Comparison of ENCODE assay signal across 6 cellular contexts in genomic region chr4:8486643-8487042, GRCh38. TPM values are rescaled to one million over a fixed set of nuclear protein-coding genes. Genes with fewer than 3 reads are reported as not detected.
DNase-seq lines count a peak whose midpoint lies in the region; ATAC-seq, FAIRE-seq and TF ChIP-seq lines count a peak whose summit lies in the region.
"Not testable (repeated sequence)": the region's sequence is repeated elsewhere in the genome, so short reads cannot be mapped to it uniquely, and the experiment has no call there.

No MANE protein-coding gene starts in this region.

- not testable (repeated sequence) for H3K27me3 ChIP-seq in K562 (ENCODE audit: control insufficient read depth in 2 of 2, insufficient read depth in 2 of 2, low read length in 2 of 2)

- in situ Hi-C loops in K562 (cut with MboI), result not testable (repeated sequence)

- not testable (repeated sequence) for H3K4me3 Mint-ChIP-seq in natural killer cell treated with Interleukin-12 subunit alpha and Interleukin-12 subunit beta and Interleukin-15 and Interleukin-18, amount 100 ng/mL, for 72 hours

- not testable (repeated sequence) for H3K9ac ChIP-seq in K562 (ENCODE audit: insufficient read depth in 1 of 2, low read depth in 2 of 2, low read length in 2 of 2)

- H3K36me3 Mint-ChIP-seq in natural killer cell treated with Interleukin-12 subunit alpha and Interleukin-12 subunit beta and Interleukin-15 and Interleukin-18, amount 100 ng/mL, for 72 hours, result not testable (repeated sequence)

- TF ChIP-seq RAD21 in K562 (CRISPR knock-in tag; conservative IDR thresholded peaks at IDR 0.05 in 1 of 2, IDR thresholded peaks at IDR 0.05 in 1 of 2), result peak in 1 of 2 experiments; percentile 6; a peak in 1 of 4 replicates

- POLR2A ChIA-PET in K562 (lab: Yijun Ruan, JAX), result interaction anchor here (0.6 kb wide), 1 partner anchor 106 kb away, joined by 4 read pairs; the partner anchor contains the start of gene CPZ

- TF ChIP-seq CTCF in K562 (IDR thresholded peaks at IDR 0.05 in 2 of 3, conservative IDR thresholded peaks at IDR 0.05 in 1 of 3; ENCODE audit: insufficient read depth in 2 of 3, low read depth in 1 of 3, low read length in 3 of 3), result not testable (repeated sequence)

- H3K27me3 Mint-ChIP-seq in natural killer cell treated with Interleukin-12 subunit alpha and Interleukin-12 subunit beta and Interleukin-15 and Interleukin-18, amount 100 ng/mL, for 72 hours, result not testable (repeated sequence)

- ATAC-seq in K562; natural killer cell treated with Interleukin-12 subunit alpha and Interleukin-12 subunit beta and Interleukin-15 and Interleukin-18, amount 100 ng/mL, for 72 hours: not testable (repeated sequence)

- not testable (repeated sequence) for H3K4me1 ChIP-seq in K562 (replicated peaks in 1 of 2; ENCODE audit: control insufficient read depth in 2 of 2, insufficient read depth in 2 of 2, low read length in 2 of 2)

- intact Hi-C loops in K562 (cut with micrococcal nuclease), result not testable (repeated sequence)

- peak; percentile 25 to 78 for DNase-seq in NCI-H524 (lab: John Stamatoyannopoulos, UW)
- DNase-seq in NCI-H82 (lab: John Stamatoyannopoulos, UW), result peak; percentile 72
- DNase-seq in OCI-M1 (lab: John Stamatoyannopoulos, UW), result peak; percentile 7
- peak in 1 of 4 experiments; percentile 59 for DNase-seq in K562 (ENCODE audit: extremely low read depth in 1 of 4, low spot score in 3 of 4)
- DNase-seq in left kidney (ENCODE audit: low read depth, low spot score), result peak; percentile 71
- DNase-seq in natural killer cell treated with Interleukin-12 subunit alpha and Interleukin-12 subunit beta and Interleukin-15 and Interleukin-18, amount 100 ng/mL, for 72 hours (ENCODE audit: low spot score), result peak; percentile 3

- not testable (repeated sequence) for H3K36me3 ChIP-seq in K562 (ENCODE audit: control insufficient read depth, insufficient read depth, low read length)

- not testable (repeated sequence) for H3K4me2 ChIP-seq in K562 (ENCODE audit: insufficient read depth, low read length)

- not testable (repeated sequence) for FAIRE-seq in K562 (lab: Jason Lieb, UNC)

- not testable (repeated sequence) for H2AFZ ChIP-seq in K562 (ENCODE audit: low read depth, low read length)

- not testable (repeated sequence) for H3K4me1 Mint-ChIP-seq in natural killer cell treated with Interleukin-12 subunit alpha and Interleukin-12 subunit beta and Interleukin-15 and Interleukin-18, amount 100 ng/mL, for 72 hours (ENCODE audit: low read depth in 2 of 2)

- CTCF ChIA-PET in K562 (lab: Yijun Ruan, JAX; ENCODE audit: low intra/inter-chr PET ratio), result not testable (repeated sequence)

- not testable (repeated sequence) for H3K9me1 ChIP-seq in K562 (ENCODE audit: control insufficient read depth, insufficient read depth, low read length)

- not testable (repeated sequence) for H3K9me3 ChIP-seq in K562 (replicated peaks; ENCODE audit: control insufficient read depth, insufficient read depth, low read depth, low read length)

- 2% methylated on average over 5 of the region's 9 CpGs for WGBS in K562 (ENCODE audit: insufficient coverage, low coverage, missing lambda C conversion rate)

- not testable (repeated sequence) for H3K27ac ChIP-seq in K562 (ENCODE audit: extremely low read depth, low read depth, low read length)

- not testable (repeated sequence) for H3K79me2 ChIP-seq in K562 (ENCODE audit: control insufficient read depth, insufficient read depth, low read length)

- not testable (repeated sequence) for TF ChIP-seq EP300 in K562 (IDR thresholded peaks at IDR 0.05; ENCODE audit: low read length)

- not testable (repeated sequence) for H3K27ac Mint-ChIP-seq in natural killer cell treated with Interleukin-12 subunit alpha and Interleukin-12 subunit beta and Interleukin-15 and Interleukin-18, amount 100 ng/mL, for 72 hours

- H3K9me3 Mint-ChIP-seq in natural killer cell treated with Interleukin-12 subunit alpha and Interleukin-12 subunit beta and Interleukin-15 and Interleukin-18, amount 100 ng/mL, for 72 hours, result not testable (repeated sequence)

- H3K4me3 ChIP-seq in K562, result not testable (repeated sequence)

- TF ChIP-seq POLR2A in K562 (conservative IDR thresholded peaks at IDR 0.05), result not testable (repeated sequence)

- not testable (repeated sequence) for H4K20me1 ChIP-seq in K562 (replicated peaks; ENCODE audit: control insufficient read depth, insufficient read depth, low read length)

- not testable (repeated sequence) for BruUV-seq in K562 (replicated peaks; lab: Mats Ljungman, UMichigan)

TF ChIP-seq in K562, 482 proteins besides CTCF, POLR2A, EP300 and RAD21 (continues in another document):
- TF ChIP-seq VEZF1 (CRISPR knock-in tag; IDR thresholded peaks at IDR 0.05) (peak; percentile 28; the same call in 1 of the 2 replicates), ESRRA (IDR thresholded peaks at IDR 0.05; ENCODE audit: borderline replicate concordance, low read depth) (0 out of 2 replicates have a peak, but pooled peaks have one; percentile 34), NR2C1 (tag; IDR thresholded peaks at IDR 0.05) (0 out of 2 replicates have a peak, but pooled peaks have one; percentile 13), HDAC2 (IDR thresholded peaks at IDR 0.05) (peak; percentile 66; the same call in 1 of the 2 replicates), HDAC1 (IDR thresholded peaks at IDR 0.05) (peak in 1 of 2 experiments; percentile 67; a peak in 2 of 4 replicates), MAZ (CRISPR knock-in tag; conservative IDR thresholded peaks at IDR 0.05 in 1 of 2, IDR thresholded peaks at IDR 0.05 in 1 of 2) (0 out of 4 replicates have a peak, but pooled peaks of 1 of the 2 experiments have one; percentile 24), SMAD4 (CRISPR knock-in tag; conservative IDR thresholded peaks at IDR 0.05) (peak; percentile 46), ATF7 (IDR thresholded peaks at IDR 0.05) (peak; percentile 29; the same call in 1 of the 2 replicates), BRD9 (IDR thresholded peaks at IDR 0.05; ENCODE audit: low read depth, partially characterized antibody) (peak; percentile 35), FOXK2 (conservative IDR thresholded peaks at IDR 0.05 in 1 of 2, IDR thresholded peaks at IDR 0.05 in 1 of 2; ENCODE audit: low read depth in 2 of 2) (0 out of 4 replicates have a peak, but pooled peaks of 1 of the 2 experiments have one; percentile 3), ARID1B (IDR thresholded peaks at IDR 0.05) (peak; percentile 81)
- TF ChIP-seq NR2C1 (IDR thresholded peaks at IDR 0.05), result not testable (repeated sequence)

RNA-seq across cellular contexts. Expression of gene TRMT44, which starts 46.1 kb away (rescaled TPM):
- 60.3 and 88.6 TPM in 2 replicates for total RNA-seq in K562 (2011; cell fraction: chromatin; rRNA removed; ENCODE audit: low replicate concordance)
- total RNA-seq in K562 (2011; cell fraction: nucleolus; rRNA removed), result 53.0 and 57.5 TPM in 2 replicates
- 31.6 and 38.6 TPM in 2 replicates for total RNA-seq in K562 (2011; cell fraction: nucleoplasm; rRNA removed)
- 14.1 and 15.6 TPM in 2 replicates for total RNA-seq in K562 (2014; rRNA removed)
- 8.6 and 10.0 TPM in 2 replicates for total RNA-seq in K562 (2014; rRNA removed; fragmentation: Illumina TruSeq; extraction: Trizol)
- total RNA-seq in K562 (2015; rRNA removed; fragmentation: Illumina TruSeq; extraction: Trizol), result 10.2 and 10.3 TPM in 2 replicates
- 17.3 and 18.6 TPM in 2 replicates for total RNA-seq in K562 (2021)
- polyA plus RNA-seq in K562 (2011; rRNA removed), result 8.9 and 9.6 TPM in 2 replicates
- polyA plus RNA-seq in K562 (2011; cell fraction: cytosol; rRNA removed), result 5.5 and 9.9 TPM in 2 replicates
- polyA plus RNA-seq in K562 (2011; cell fraction: nucleus; rRNA removed), result 32.2 and 44.8 TPM in 2 replicates
- polyA plus RNA-seq in K562 (2012), result 8.3 and 13.2 TPM in 2 replicates
- polyA plus RNA-seq in K562 (2014; fragmentation: Illumina TruSeq; extraction: Trizol), result 7.8 and 8.7 TPM in 2 replicates
- polyA plus RNA-seq in K562 (2014; fragmentation: Nextera tagmentation; extraction: Ambion mirVana), result 1 to 10 TPM; 1.2 to 2.1 TPM
- 12.5 and 13.2 TPM in 2 replicates for polyA plus RNA-seq in K562 (2014; rRNA removed)
- 14.7 and 16.1 TPM in 2 replicates for polyA minus RNA-seq in K562 (2011; rRNA and poly(A)+ RNA removed)
- polyA minus RNA-seq in K562 (2011; cell fraction: cytosol; rRNA and poly(A)+ RNA removed), result 6.1 and 11.1 TPM in 2 replicates
- polyA minus RNA-seq in K562 (2011; cell fraction: nucleus; rRNA and poly(A)+ RNA removed), result 35.5 and 48.8 TPM in 2 replicates
- 10 to 100 TPM; 23.8 to 57.1 TPM for total RNA-seq in natural killer cell treated with Interleukin-12 subunit alpha and Interleukin-12 subunit beta and Interleukin-15 and Interleukin-18, amount 100 ng/mL, for 72 hours

RNA-seq across cellular contexts. Expression of gene ACOX3, which starts 46.1 kb away (rescaled TPM):
- 8.4 and 18.6 TPM in 2 replicates for total RNA-seq in K562 (2011; cell fraction: chromatin; rRNA removed; ENCODE audit: low replicate concordance)
- 5.9 and 8.7 TPM in 2 replicates for total RNA-seq in K562 (2011; cell fraction: nucleolus; rRNA removed)
- total RNA-seq in K562 (2011; cell fraction: nucleoplasm; rRNA removed), result 5.9 and 9.8 TPM in 2 replicates
- 4.9 and 5.1 TPM in 2 replicates for total RNA-seq in K562 (2014; rRNA removed)
- total RNA-seq in K562 (2014; rRNA removed; fragmentation: Illumina TruSeq; extraction: Trizol), result 3.7 and 3.8 TPM in 2 replicates
- 3.8 and 4.6 TPM in 2 replicates for total RNA-seq in K562 (2015; rRNA removed; fragmentation: Illumina TruSeq; extraction: Trizol)
- 5.9 and 7.3 TPM in 2 replicates for total RNA-seq in K562 (2021)
- polyA plus RNA-seq in K562 (2011; rRNA removed), result 2.3 and 2.9 TPM in 2 replicates
- polyA plus RNA-seq in K562 (2011; cell fraction: cytosol; rRNA removed), result 2.6 and 3.3 TPM in 2 replicates
- polyA plus RNA-seq in K562 (2011; cell fraction: nucleus; rRNA removed), result 6.1 and 6.5 TPM in 2 replicates
- polyA plus RNA-seq in K562 (2012), result 5.1 and 9.2 TPM in 2 replicates
- 4.0 and 4.4 TPM in 2 replicates for polyA plus RNA-seq in K562 (2014; fragmentation: Illumina TruSeq; extraction: Trizol)
- polyA plus RNA-seq in K562 (2014; fragmentation: Nextera tagmentation; extraction: Ambion mirVana), result 1 to 10 TPM in 1 of 2 experiments, under 1 TPM in 1; 0.68 to 1.0 TPM
- 3.0 and 4.9 TPM in 2 replicates for polyA plus RNA-seq in K562 (2014; rRNA removed)
- polyA minus RNA-seq in K562 (2011; rRNA and poly(A)+ RNA removed), result 3.9 and 5.0 TPM in 2 replicates
- 1.5 and 4.6 TPM in 2 replicates for polyA minus RNA-seq in K562 (2011; cell fraction: cytosol; rRNA and poly(A)+ RNA removed)
- 3.5 and 4.8 TPM in 2 replicates for polyA minus RNA-seq in K562 (2011; cell fraction: nucleus; rRNA and poly(A)+ RNA removed)
- total RNA-seq in natural killer cell treated with Interleukin-12 subunit alpha and Interleukin-12 subunit beta and Interleukin-15 and Interleukin-18, amount 100 ng/mL, for 72 hours, result 10 to 100 TPM; 19.9 to 22.2 TPM
